Comparison of ENCODE assay signal across 1 cellular context in the genomic region with DNA sequence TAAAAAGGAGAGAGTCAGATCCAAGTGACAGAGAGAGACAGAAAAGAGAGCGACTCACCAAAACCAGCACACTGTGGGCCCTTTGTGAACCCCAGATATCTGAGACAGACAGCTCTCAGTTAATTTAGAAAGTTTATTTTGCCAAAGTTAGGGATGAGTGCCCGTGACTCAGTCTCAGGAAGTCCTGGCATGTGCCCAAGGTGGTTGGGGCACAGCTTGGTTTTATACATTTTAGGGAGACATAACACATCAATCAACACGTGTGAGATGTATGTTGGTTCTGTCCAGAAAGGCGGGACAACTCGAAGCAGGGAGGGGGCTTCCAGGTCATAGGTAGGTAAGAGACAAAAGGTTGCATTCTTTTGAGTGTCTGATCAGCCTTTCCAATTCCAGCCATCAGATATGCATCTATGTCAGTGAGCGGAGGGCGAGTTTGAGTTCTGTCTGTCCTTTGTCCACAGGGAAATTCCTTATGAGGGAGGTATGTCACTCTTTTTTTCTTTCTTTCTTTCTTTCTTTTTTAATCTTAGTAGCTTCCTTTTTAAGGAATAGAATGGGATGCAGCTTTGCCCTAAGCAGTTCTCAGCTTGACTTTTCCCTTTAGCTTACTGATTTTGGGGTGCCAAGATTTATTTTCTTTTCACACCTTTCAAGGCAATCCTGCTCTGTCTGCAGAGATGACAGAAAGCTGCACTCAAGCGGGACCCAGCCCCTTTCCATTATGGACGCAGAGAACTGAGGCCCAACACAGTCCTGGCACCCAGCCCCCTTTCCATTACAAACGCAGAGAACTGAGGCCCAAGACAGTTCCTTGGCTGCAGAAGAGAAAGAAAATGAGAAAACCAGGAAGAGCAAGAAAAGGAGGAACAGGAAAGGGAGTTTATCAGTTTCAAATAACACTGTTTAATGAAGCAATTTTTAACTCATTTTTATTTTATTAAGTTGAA.
TF ChIP-seq lines count a peak whose summit lies in the region.

No MANE protein-coding gene starts in this region.

TF ChIP-seq in GM23338, 12 proteins besides CTCF, POLR2A, EP300 and RAD21 (continued from another document):
- TF ChIP-seq ZNF462 (CRISPR knock-in tag; IDR thresholded peaks at IDR 0.05) (no peak), ZNF114 (CRISPR knock-in tag; IDR thresholded peaks at IDR 0.05) (no peak), EZH2 (IDR thresholded peaks at IDR 0.05; ENCODE audit: low read depth, unreplicated experiment) (no peak), CREB1 (CRISPR knock-in tag; IDR thresholded peaks at IDR 0.05; ENCODE audit: low read depth) (no peak), POLR2AphosphoS5 (IDR thresholded peaks at IDR 0.05; ENCODE audit: low read depth) (no peak), ZNF331 (CRISPR knock-in tag; IDR thresholded peaks at IDR 0.05; ENCODE audit: low read depth) (no peak), REST (IDR thresholded peaks at IDR 0.05; ENCODE audit: unreplicated experiment) (no peak), EZH2phosphoT487 (IDR thresholded peaks at IDR 0.05; ENCODE audit: unreplicated experiment) (no peak), NANOG (IDR thresholded peaks at IDR 0.05; ENCODE audit: borderline replicate concordance) (no peak)
- TF ChIP-seq, protein P1, sequence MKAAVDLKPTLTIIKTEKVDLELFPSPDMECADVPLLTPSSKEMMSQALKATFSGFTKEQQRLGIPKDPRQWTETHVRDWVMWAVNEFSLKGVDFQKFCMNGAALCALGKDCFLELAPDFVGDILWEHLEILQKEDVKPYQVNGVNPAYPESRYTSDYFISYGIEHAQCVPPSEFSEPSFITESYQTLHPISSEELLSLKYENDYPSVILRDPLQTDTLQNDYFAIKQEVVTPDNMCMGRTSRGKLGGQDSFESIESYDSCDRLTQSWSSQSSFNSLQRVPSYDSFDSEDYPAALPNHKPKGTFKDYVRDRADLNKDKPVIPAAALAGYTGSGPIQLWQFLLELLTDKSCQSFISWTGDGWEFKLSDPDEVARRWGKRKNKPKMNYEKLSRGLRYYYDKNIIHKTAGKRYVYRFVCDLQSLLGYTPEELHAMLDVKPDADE (IDR thresholded peaks at IDR 0.05): no peak
